In genomic region chr4:122632396-122633143, GRCh38 we compare ENCODE assay signal across 10 cellular contexts. TPM values are rescaled to one million over a fixed set of nuclear protein-coding genes. Genes with fewer than 3 reads are reported as not detected.
DNase-seq lines count a peak whose midpoint lies in the region; ATAC-seq, FAIRE-seq and TF ChIP-seq lines count a peak whose summit lies in the region.
"Had no signal": no experiment of that assay in that cellular context is flagged by ENCODE, and none has a peak within 500 bp of the region (broad histone marks: within the 10 kb centered on the region; RNA-seq: fewer than 3 reads in every experiment).

No MANE protein-coding gene starts in this region.

- peak; percentile 41 for DNase-seq in bronchial epithelial cell (ENCODE audit: low read depth)
- no peak for DNase-seq in DMS 273 treated with DMSO at 0.1 percent for 48 hours (lab: John Stamatoyannopoulos, UW)
- no peak for DNase-seq in NCI-H1105 (lab: John Stamatoyannopoulos, UW)
- no peak for DNase-seq in stimulated activated CD4-positive, alpha-beta T cell treated with anti-CD3 and anti-CD28 coated beads, Interleukin-1b, Interleukin-23, amount 100 ng/mL, for 48 hours
- no peak for DNase-seq in OCI-M2 (lab: John Stamatoyannopoulos, UW; ENCODE audit: unreplicated experiment)
- DNase-seq: NCI-H524, WERI-Rb-1 had no signal

- no peaks in the 10 kb centered on the region for H3K36me3 ChIP-seq in bronchial epithelial cell (ENCODE audit: control insufficient read depth, insufficient read depth, low read length)
- H3K36me3 ChIP-seq: WERI-Rb-1 had no signal

- peaks cover 3% of the 10 kb centered on the region for H3K27me3 ChIP-seq in bronchial epithelial cell (ENCODE audit: control insufficient read depth, insufficient read depth, low read length)

- ATAC-seq in GM18498 (IDR thresholded peaks at IDR 0.05; ENCODE audit: unreplicated experiment) (peak; percentile 65), GM19455 (IDR thresholded peaks at IDR 0.05; ENCODE audit: unreplicated experiment) (peak; percentile 57), HG03196 (IDR thresholded peaks at IDR 0.05; ENCODE audit: unreplicated experiment) (peak; percentile 58)

- H3K4me3 ChIP-seq in bronchial epithelial cell (ENCODE audit: low read depth, low read length) = no peak overlapping the region

- no peak for TF ChIP-seq CTCF in bronchial epithelial cell (IDR thresholded peaks at IDR 0.05; ENCODE audit: insufficient read depth, low read length, severe bottlenecking)

- no peak for FAIRE-seq in bronchial epithelial cell (lab: Jason Lieb, UNC)

RNA-seq across cellular contexts. Expression of gene IL21, which starts 11.7 kb away (rescaled TPM):
- total RNA-seq in bronchial epithelial cell = not detected in 2 replicates
